In the genomic region with DNA sequence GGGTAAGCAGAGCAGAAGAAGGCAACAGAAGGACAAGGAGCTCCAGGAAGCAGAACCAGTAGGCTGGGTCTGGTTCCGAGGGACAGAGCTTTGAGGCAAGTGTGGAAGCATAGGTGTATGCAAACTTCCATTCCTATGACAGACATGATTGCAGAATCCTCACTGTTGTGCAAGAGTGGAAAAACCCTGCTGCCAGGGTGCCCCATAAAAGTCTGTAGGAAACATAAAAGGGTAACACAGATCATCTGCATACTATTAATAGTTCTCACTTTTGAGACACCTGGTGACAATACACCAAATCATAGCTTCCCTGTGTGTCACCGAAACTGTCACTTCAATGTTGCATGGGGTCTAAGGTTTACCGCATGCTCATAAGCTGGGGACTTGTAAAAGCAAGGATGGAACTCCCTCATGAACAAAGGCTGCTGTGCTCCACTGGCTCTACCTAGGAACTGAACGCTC, we compare ENCODE assay signal across 9 cellular contexts. TPM values are rescaled to one million over a fixed set of nuclear protein-coding genes. Genes with fewer than 3 reads are reported as not detected.
A peak's percentile ranks its signal among the peaks of the same experiment; 100 is the strongest.
DNase-seq lines count a peak whose midpoint lies in the region; ATAC-seq, FAIRE-seq and TF ChIP-seq lines count a peak whose summit lies in the region.
"Had no signal": no experiment of that assay in that cellular context is flagged by ENCODE, and none has a peak within 500 bp of the region (broad histone marks: within the 10 kb centered on the region; RNA-seq: fewer than 3 reads in every experiment).

No MANE protein-coding gene starts in this region.

- no peak overlapping the region for H2BK5ac ChIP-seq in mesenchymal stem cell (ENCODE audit: low read depth, low read length, poor library complexity, severe bottlenecking)

- H3K9ac ChIP-seq in OCI-LY1 (ENCODE audit: low read length) (no peak overlapping the region), mesenchymal stem cell (ENCODE audit: low read length) (no peak overlapping the region)

- H3K4me1 ChIP-seq in OCI-LY1 (ENCODE audit: insufficient read depth, low read length, severe bottlenecking): peaks cover 50% of the 10 kb centered on the region
- H3K4me1 ChIP-seq in mesenchymal stem cell (ENCODE audit: control insufficient read depth, insufficient read depth, low read depth, low read length): peaks cover 16% of the 10 kb centered on the region
- peaks cover 60% of the 10 kb centered on the region for H3K4me1 ChIP-seq in vagina

- H3K9me2 ChIP-seq in OCI-LY1 (ENCODE audit: low read depth, low read length): no peaks in the 10 kb centered on the region

- H3K14ac ChIP-seq in mesenchymal stem cell (ENCODE audit: low read length in 2 of 2): no peak overlapping the region

- H3K79me2 ChIP-seq in OCI-LY1 (ENCODE audit: insufficient read depth, low read length): no peaks in the 10 kb centered on the region

- H3K9me3 ChIP-seq in OCI-LY1 (ENCODE audit: low read length): no peaks in the 10 kb centered on the region
- H3K9me3 ChIP-seq in mesenchymal stem cell (ENCODE audit: control insufficient read depth, low read length): no peaks in the 10 kb centered on the region
- H3K9me3 ChIP-seq in vagina: no peaks in the 10 kb centered on the region

- H3K27me3 ChIP-seq in OCI-LY1 (ENCODE audit: insufficient read depth, low read length): no peaks in the 10 kb centered on the region
- H3K27me3 ChIP-seq in mesenchymal stem cell (ENCODE audit: control insufficient read depth in 1 of 2, insufficient read depth in 1 of 2, low read length in 2 of 2): no peaks in the 10 kb centered on the region
- no peaks in the 10 kb centered on the region for H3K27me3 ChIP-seq in vagina

- 89% methylated on average over 4 of the region's 4 CpGs for WGBS in mesenchymal stem cell

- TF ChIP-seq CTCF in OCI-LY1 (IDR thresholded peaks at IDR 0.05; ENCODE audit: low read length): no peak
- TF ChIP-seq CTCF in vagina (IDR thresholded peaks at IDR 0.05): no peak

- no peak overlapping the region for H2BK12ac ChIP-seq in mesenchymal stem cell (ENCODE audit: low read length in 2 of 2)

- peaks cover 37% of the 10 kb centered on the region for H3K79me1 ChIP-seq in mesenchymal stem cell (replicated peaks; ENCODE audit: low read length, poor library complexity, severe bottlenecking)

- H4K20me1 ChIP-seq in OCI-LY1 (ENCODE audit: insufficient read depth, low read length): no peaks in the 10 kb centered on the region

- no peak overlapping the region for H3K4ac ChIP-seq in mesenchymal stem cell (ENCODE audit: low read depth in 1 of 2, low read length in 2 of 2)

- H3F3A ChIP-seq in OCI-LY1 (ENCODE audit: insufficient read depth, low read length): no peaks in the 10 kb centered on the region

- in situ Hi-C loops in ACHN (cut with HindIII; ENCODE audit: low pct_ligation_motif_present, low pct_unique_long_range_greater_than_20kb, low sequenced_read_pairs): no loop called here

- no peak overlapping the region for H2AK5ac ChIP-seq in mesenchymal stem cell (ENCODE audit: low read length, severe bottlenecking)

- no peak overlapping the region for H2AFZ ChIP-seq in OCI-LY1 (ENCODE audit: low read length)
- H2AFZ ChIP-seq in mesenchymal stem cell (ENCODE audit: low read depth, low read length): no peak overlapping the region

- no peak overlapping the region for H4K91ac ChIP-seq in mesenchymal stem cell (ENCODE audit: low read length)

- ATAC-seq in GM18511 (IDR thresholded peaks at IDR 0.05; ENCODE audit: unreplicated experiment) (peak; percentile 85), GM21723 (IDR thresholded peaks at IDR 0.05; ENCODE audit: unreplicated experiment) (peak; percentile 79)

- peak overlapping the region; percentile 6 for H2BK15ac ChIP-seq in mesenchymal stem cell (ENCODE audit: low read depth, poor library complexity, severe bottlenecking)

- DNase-seq in mesenchymal stem cell (peak; percentile 72), UCSD-AML1 (lab: John Stamatoyannopoulos, UW; ENCODE audit: unreplicated experiment) (no peak), vagina (ENCODE audit: extremely low spot score in 2 of 2) (no peak), ACHN (no peak), HTR-8/SVneo (ENCODE audit: insufficient read length, low spot score) (no peak)
- DNase-seq: Kasumi-1 had no signal

- TF ChIP-seq POLR2A in vagina (IDR thresholded peaks at IDR 0.05): no peak

- FAIRE-seq in HTR-8/SVneo (lab: Jason Lieb, UNC): no peak

- no peak overlapping the region for H3K23ac ChIP-seq in mesenchymal stem cell (ENCODE audit: low read length in 2 of 2)

- no peak overlapping the region for H3K4me3 ChIP-seq in OCI-LY1 (ENCODE audit: low read depth, low read length, poor library complexity, severe bottlenecking)
- H3K4me3 ChIP-seq in mesenchymal stem cell (ENCODE audit: insufficient read depth in 1 of 2, low read depth in 1 of 2, low read length in 2 of 2): no peak overlapping the region
- no peak overlapping the region for H3K4me3 ChIP-seq in vagina

- no peak overlapping the region for H2BK120ac ChIP-seq in mesenchymal stem cell (ENCODE audit: low read depth, low read length)

- H3K36me3 ChIP-seq in OCI-LY1 (ENCODE audit: insufficient read depth, low read length): peaks cover 23% of the 10 kb centered on the region
- H3K36me3 ChIP-seq in mesenchymal stem cell (ENCODE audit: control insufficient read depth in 1 of 2, insufficient read depth in 2 of 2, low read depth in 1 of 2, low read length in 2 of 2): peaks cover 33 to 58% of the 10 kb centered on the region in 2 experiments
- peaks cover 0 to 38% of the 10 kb centered on the region in 2 donors for H3K36me3 ChIP-seq in vagina

- H4K8ac ChIP-seq in mesenchymal stem cell (ENCODE audit: low read length): no peak overlapping the region

- no peak overlapping the region for H3K18ac ChIP-seq in mesenchymal stem cell (ENCODE audit: low read depth in 1 of 2, low read length in 2 of 2)

- peak overlapping the region; percentile 10; the same call in 1 of the 2 replicates for H3K4me2 ChIP-seq in OCI-LY1 (ENCODE audit: low read length)
- H3K4me2 ChIP-seq in mesenchymal stem cell (ENCODE audit: low read length, poor library complexity, severe bottlenecking): no peak overlapping the region

- intact Hi-C loops in vagina (cut with DNase I): no loop called here

- peak overlapping the region; percentile 75 for H3K27ac ChIP-seq in OCI-LY1 (ENCODE audit: low read depth, low read length, poor library complexity, severe bottlenecking)
- no peak overlapping the region for H3K27ac ChIP-seq in mesenchymal stem cell (ENCODE audit: low read length, poor library complexity, severe bottlenecking)
- H3K27ac ChIP-seq in vagina: no peak overlapping the region

RNA-seq across cellular contexts. Expression of gene ARHGAP17, which starts 39.7 kb away (rescaled TPM):
- 59.1 TPM for polyA plus RNA-seq in mesenchymal stem cell (2013, experiment 1 of 2)
- polyA plus RNA-seq in mesenchymal stem cell (2013, experiment 2 of 2): 55.8 TPM
- total RNA-seq in vagina: 52.1 TPM
